8 cellular contexts compared by ENCODE assay signal in the genomic region with DNA sequence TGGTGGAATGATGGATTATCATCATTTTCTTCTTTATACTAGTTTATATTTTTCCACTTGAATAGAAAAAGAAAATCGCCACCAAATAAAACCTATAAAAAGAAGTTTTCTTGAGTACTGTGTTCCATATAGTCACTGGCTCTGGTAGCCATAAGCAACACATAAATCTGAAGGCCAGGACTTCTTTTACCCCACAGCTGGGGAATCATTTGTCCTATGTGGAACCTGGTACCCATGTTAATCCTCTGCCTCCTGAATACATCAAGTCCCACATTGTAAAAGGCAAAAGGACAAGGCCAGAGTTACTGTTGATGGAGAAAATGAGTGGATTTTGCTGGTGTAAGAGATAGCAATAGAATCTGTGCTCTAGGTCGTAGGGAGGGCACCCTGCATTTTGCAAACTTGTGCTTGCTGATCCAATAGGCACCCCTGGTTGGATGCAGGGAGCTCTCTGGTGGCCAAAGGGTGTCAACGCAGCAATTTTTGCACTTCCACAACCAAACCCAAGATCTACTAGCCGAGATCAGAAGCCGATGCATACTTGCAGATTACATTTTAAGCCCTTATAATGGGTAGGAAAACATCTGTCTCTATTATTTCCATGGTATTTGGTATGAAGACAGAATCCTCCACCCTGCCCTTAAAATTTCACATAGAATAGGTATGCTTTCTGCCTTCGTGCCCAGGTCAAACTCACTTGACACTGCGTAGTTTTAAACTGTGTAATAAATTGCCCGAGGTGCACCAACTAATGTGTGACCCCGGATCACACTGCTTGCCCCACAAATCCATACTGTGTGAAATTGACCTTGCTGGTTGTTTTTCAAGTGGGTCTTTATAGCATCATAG.
DNase-seq lines count a peak whose midpoint lies in the region; ATAC-seq and TF ChIP-seq lines count a peak whose summit lies in the region.

No MANE protein-coding gene starts in this region.

- peak overlapping the region; percentile 48 for H3K4me3 ChIP-seq in AG10803 (ENCODE audit: low read length)

- no peaks in the 10 kb centered on the region for H3K9me3 Mint-ChIP-seq in activated naive CD8-positive, alpha-beta T cell treated with anti-CD3 and anti-CD28 coated beads, Interleukin-2, amount 50 U/mL, for 24 hours

- peak; percentile 79 for TF ChIP-seq CTCF in AG10803 (conservative IDR thresholded peaks at IDR 0.05; ENCODE audit: low read length)

- H3K27ac Mint-ChIP-seq in activated naive CD8-positive, alpha-beta T cell treated with anti-CD3 and anti-CD28 coated beads, Interleukin-2, amount 50 U/mL, for 24 hours: peak overlapping the region; percentile 18

- peaks cover 25% of the 10 kb centered on the region for H3K4me1 Mint-ChIP-seq in activated naive CD8-positive, alpha-beta T cell treated with anti-CD3 and anti-CD28 coated beads, Interleukin-2, amount 50 U/mL, for 24 hours

- intact Hi-C loops in left cardiac atrium (cut with DNase I) (loop anchor here (1.0 to 10.0 kb wide), 3 partner anchors 216 to 349 kb away; partner anchors contain the start of gene NHS (in 1 of the 2)), sciatic nerve (cut with DNase I) (no loop called here)

- H3K4me3 Mint-ChIP-seq in activated naive CD8-positive, alpha-beta T cell treated with anti-CD3 and anti-CD28 coated beads, Interleukin-2, amount 50 U/mL, for 24 hours: no peak overlapping the region

- no peaks in the 10 kb centered on the region for H3K36me3 Mint-ChIP-seq in activated naive CD8-positive, alpha-beta T cell treated with anti-CD3 and anti-CD28 coated beads, Interleukin-2, amount 50 U/mL, for 24 hours (ENCODE audit: low read depth)

- H3K27me3 Mint-ChIP-seq in activated naive CD8-positive, alpha-beta T cell treated with anti-CD3 and anti-CD28 coated beads, Interleukin-2, amount 50 U/mL, for 24 hours: peaks cover 7% of the 10 kb centered on the region

- ATAC-seq in GM18858 (IDR thresholded peaks at IDR 0.05; ENCODE audit: unreplicated experiment) (peak; percentile 62), HG03460 (IDR thresholded peaks at IDR 0.05; ENCODE audit: unreplicated experiment) (peak; percentile 58), left cardiac atrium (peak; percentile 86 to 92), sciatic nerve (peak; percentile 87)
- peak; percentile 76 for ATAC-seq in activated naive CD8-positive, alpha-beta T cell treated with anti-CD3 and anti-CD28 coated beads, Interleukin-2, amount 50 U/mL, for 24 hours

- DNase-seq in AG10803 (ENCODE audit: low read depth) (peak; percentile 82), NCI-H82 (lab: John Stamatoyannopoulos, UW) (peak; percentile 81), left cardiac atrium (peak; percentile 44), sciatic nerve (ENCODE audit: low spot score) (peak; percentile 70)
- peak; percentile 28 for DNase-seq in activated naive CD8-positive, alpha-beta T cell treated with anti-CD3 and anti-CD28 coated beads, Interleukin-2, amount 50 U/mL, for 24 hours
- DNase-seq in activated CD4-positive, CD25-positive, alpha-beta regulatory T cell (lab: John Stamatoyannopoulos, UW): no peak

Comparison
In these comparisons a context has a peak if more than half of its experiments do, and no peak if none do; other contexts are left out.
1. DNase-seq: peak in AG10803 (single experiment), NCI-H82 (single experiment), activated naive CD8-positive, alpha-beta T cell treated with anti-CD3 and anti-CD28 coated beads, Interleukin-2, amount 50 U/mL, for 24 hours (single experiment), left cardiac atrium (single experiment) and sciatic nerve (single experiment); none in activated CD4-positive, CD25-positive, alpha-beta regulatory T cell (0 of 4).
2. Peak in every context shown above with its lines, with median percentiles within 50 percentile points of each other: ATAC-seq.